ENCODE assay signal across 14 cellular contexts in the genomic region with DNA sequence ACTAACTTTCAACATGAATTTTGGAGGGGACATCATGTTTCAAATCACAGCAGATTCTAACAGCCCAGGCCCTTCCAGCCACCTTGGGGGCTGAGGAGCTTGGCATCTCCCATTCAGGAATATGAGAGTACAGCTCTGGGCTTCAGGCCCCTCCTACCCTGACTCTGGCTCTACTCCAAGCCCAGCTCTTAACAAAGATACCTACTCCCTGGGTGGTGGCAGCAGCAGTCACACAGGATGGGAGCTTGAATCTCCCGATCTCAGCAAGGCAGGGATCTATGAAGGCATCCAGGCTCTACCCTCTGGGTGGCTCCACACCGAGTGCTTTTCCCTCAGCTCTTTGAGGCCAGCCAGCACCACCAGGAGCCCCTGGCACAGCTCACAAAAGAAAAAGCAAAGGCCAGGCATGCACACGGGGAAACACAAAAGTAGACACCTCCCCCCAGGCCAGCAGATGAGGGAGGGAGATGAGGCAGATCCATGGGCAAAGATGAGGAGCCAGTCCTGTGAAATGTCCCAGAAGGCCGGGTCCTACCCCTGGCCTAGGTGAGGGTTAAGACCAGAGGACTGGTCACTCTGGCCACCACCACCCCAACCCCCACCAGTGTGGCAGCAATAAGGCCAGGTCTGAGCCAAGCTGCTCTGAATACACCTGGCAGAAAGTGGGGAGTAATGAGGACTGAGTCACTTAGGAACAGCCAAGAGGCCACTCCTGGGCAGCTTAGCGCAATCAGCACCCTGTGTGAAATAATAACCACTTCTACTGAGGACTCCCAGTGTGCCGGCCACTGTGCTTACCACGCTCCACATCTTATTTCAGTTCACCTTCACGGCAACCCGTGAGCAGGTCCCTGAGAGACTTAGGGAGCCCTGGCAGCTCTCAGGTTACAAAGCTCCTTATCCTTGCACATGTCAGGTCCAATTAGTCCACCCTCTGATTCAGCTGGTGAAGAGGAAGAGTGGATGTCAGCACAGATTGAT. TPM values are rescaled to one million over a fixed set of nuclear protein-coding genes. Genes with fewer than 3 reads are reported as not detected.
DNase-seq lines count a peak whose midpoint lies in the region; ATAC-seq and TF ChIP-seq lines count a peak whose summit lies in the region.
"Had no signal": no experiment of that assay in that cellular context is flagged by ENCODE, and none has a peak within 500 bp of the region (broad histone marks: within the 10 kb centered on the region; RNA-seq: fewer than 3 reads in every experiment).

No MANE protein-coding gene starts in this region.

- H3K79me2 ChIP-seq in trophoblast cell (ENCODE audit: control insufficient read depth, insufficient read depth, low read length, poor library complexity) = no peaks in the 10 kb centered on the region

- no peak overlapping the region for H3K14ac ChIP-seq in trophoblast cell (ENCODE audit: low read length)

- H3K4me3 Mint-ChIP-seq in activated CD4-positive, alpha-beta memory T cell treated with anti-CD3 and anti-CD28 coated beads for 36 hours = no peak overlapping the region
- no peak overlapping the region for H3K4me3 Mint-ChIP-seq in activated CD4-positive, alpha-beta memory T cell treated with anti-CD3 and anti-CD28 coated beads, Interleukin-2, amount 10 ng/mL, durations not matched to agents 7 days and 5 days
- no peak overlapping the region for H3K4me3 Mint-ChIP-seq in CD4-positive, alpha-beta T cell

- POLR2A ChIA-PET in activated CD4-positive, alpha-beta memory T cell treated with anti-CD3 and anti-CD28 coated beads for 36 hours (lab: Charles Lee) = no interaction called here
- POLR2A ChIA-PET in activated CD4-positive, alpha-beta memory T cell treated with anti-CD3 and anti-CD28 coated beads, Interleukin-2, amount 10 ng/mL, durations not matched to agents 7 days and 5 days (lab: Charles Lee) = no interaction called here
- POLR2A ChIA-PET in CD4-positive, alpha-beta T cell (lab: Charles Lee) = no interaction called here

- H4K8ac ChIP-seq in trophoblast cell (ENCODE audit: low read depth, low read length) = no peak overlapping the region

- H3K9me3 Mint-ChIP-seq in activated CD4-positive, alpha-beta memory T cell treated with anti-CD3 and anti-CD28 coated beads for 36 hours = no peaks in the 10 kb centered on the region
- H3K9me3 Mint-ChIP-seq in activated CD4-positive, alpha-beta memory T cell treated with anti-CD3 and anti-CD28 coated beads, Interleukin-2, amount 10 ng/mL, durations not matched to agents 7 days and 5 days = no peaks in the 10 kb centered on the region
- no peaks in the 10 kb centered on the region for H3K9me3 Mint-ChIP-seq in CD4-positive, alpha-beta T cell

- peak overlapping the region; percentile 83 for H3K27ac ChIP-seq in WERI-Rb-1
- no peak overlapping the region for H3K27ac ChIP-seq in trophoblast cell (ENCODE audit: low read depth, low read length)
- no peak overlapping the region for H3K27ac ChIP-seq in CD4-positive, alpha-beta T cell (ENCODE audit: low read depth, low read length)
- H3K27ac ChIP-seq: vagina had no signal

- no peaks in the 10 kb centered on the region for H3K4me1 Mint-ChIP-seq in activated CD4-positive, alpha-beta memory T cell treated with anti-CD3 and anti-CD28 coated beads for 36 hours (ENCODE audit: low read depth)
- peaks cover 5% of the 10 kb centered on the region for H3K4me1 Mint-ChIP-seq in activated CD4-positive, alpha-beta memory T cell treated with anti-CD3 and anti-CD28 coated beads, Interleukin-2, amount 10 ng/mL, durations not matched to agents 7 days and 5 days
- H3K4me1 Mint-ChIP-seq in CD4-positive, alpha-beta T cell (ENCODE audit: low read depth) = no peaks in the 10 kb centered on the region

- no peak overlapping the region for H2BK120ac ChIP-seq in trophoblast cell (ENCODE audit: insufficient read depth, low read length, poor library complexity)

- no peak overlapping the region for H3K18ac ChIP-seq in trophoblast cell (ENCODE audit: low read length)

- CTCF ChIA-PET in activated CD4-positive, alpha-beta memory T cell treated with anti-CD3 and anti-CD28 coated beads for 36 hours (lab: Charles Lee) = interaction anchor here (0.6 to 2.2 kb wide), 4 partner anchors 14 to 77 kb away, joined by 3 to 5 read pairs (median 4); no protein-coding TSS in a partner anchor
- CTCF ChIA-PET in activated CD4-positive, alpha-beta memory T cell treated with anti-CD3 and anti-CD28 coated beads, Interleukin-2, amount 10 ng/mL, durations not matched to agents 7 days and 5 days (lab: Charles Lee) = interaction anchor here (0.6 to 1.3 kb wide), 3 partner anchors 15 to 130 kb away, joined by 3 to 5 read pairs (median 3); no protein-coding TSS in a partner anchor
- CTCF ChIA-PET in CD4-positive, alpha-beta T cell (lab: Charles Lee) = interaction anchor here (1.3 kb wide), 1 partner anchor 48 kb away, joined by 3 read pairs; no protein-coding TSS in a partner anchor

- no peaks in the 10 kb centered on the region for H3K4me1 ChIP-seq in trophoblast cell (ENCODE audit: control insufficient read depth in 1 of 2, insufficient read depth in 2 of 2, low read length in 2 of 2)
- H3K4me1 ChIP-seq: vagina had no signal

- no peak overlapping the region for H3K4ac ChIP-seq in trophoblast cell (ENCODE audit: low read depth, low read length)

- H3K4me3 ChIP-seq in WERI-Rb-1 (ENCODE audit: low read depth, low read length) (peak overlapping the region; percentile 14; the same call in 1 of the 2 replicates), trophoblast cell (ENCODE audit: low read depth, low read length) (no peak overlapping the region)
- H3K4me3 ChIP-seq: vagina had no signal

- H3K36me3 ChIP-seq in WERI-Rb-1 (no peaks in the 10 kb centered on the region), trophoblast cell (ENCODE audit: control insufficient read depth in 1 of 2, insufficient read depth in 2 of 2, low read length in 2 of 2) (no peaks in the 10 kb centered on the region)
- H3K36me3 ChIP-seq: vagina had no signal

- no peaks in the 10 kb centered on the region for H3K79me1 ChIP-seq in trophoblast cell (ENCODE audit: low read length)

- TF ChIP-seq CTCF in WERI-Rb-1 (IDR thresholded peaks at IDR 0.05; ENCODE audit: low read depth, low read length) = no peak
- no peak for TF ChIP-seq CTCF in CD4-positive, alpha-beta T cell (IDR thresholded peaks at IDR 0.05)

- peak; percentile 7 for DNase-seq in activated CD4-positive, alpha-beta memory T cell treated with anti-CD3 and anti-CD28 coated beads for 36 hours
- no peak for DNase-seq in activated CD4-positive, alpha-beta memory T cell treated with anti-CD3 and anti-CD28 coated beads, Interleukin-2, amount 10 ng/mL, durations not matched to agents 7 days and 5 days
- peak; percentile 21 for DNase-seq in NCI-H2081 treated with DMSO at 0.1 percent for 48 hours (lab: John Stamatoyannopoulos, UW)
- DNase-seq in WERI-Rb-1 = peak; percentile 92
- DNase-seq in trophoblast cell = no peak
- DNase-seq in cerebellum (ENCODE audit: low spot score) = no peak
- no peak for DNase-seq in CD4-positive, alpha-beta T cell
- no peak for DNase-seq in left lobe of liver (ENCODE audit: low spot score)
- DNase-seq: activated CD4-positive, CD25-positive, alpha-beta regulatory T cell; activated naive CD4-positive, alpha-beta T cell treated with Interleukin-2 at 50 U/mL for 16 hours; dermis blood vessel endothelial cell had no signal

- no peak overlapping the region for H3K27ac Mint-ChIP-seq in activated CD4-positive, alpha-beta memory T cell treated with anti-CD3 and anti-CD28 coated beads for 36 hours
- no peak overlapping the region for H3K27ac Mint-ChIP-seq in activated CD4-positive, alpha-beta memory T cell treated with anti-CD3 and anti-CD28 coated beads, Interleukin-2, amount 10 ng/mL, durations not matched to agents 7 days and 5 days
- no peak overlapping the region for H3K27ac Mint-ChIP-seq in CD4-positive, alpha-beta T cell

- intact Hi-C loops in activated CD4-positive, alpha-beta memory T cell treated with anti-CD3 and anti-CD28 coated beads for 36 hours (cut with micrococcal nuclease) = loop anchor here (5.0 kb wide), 1 partner anchor 50 kb away; no protein-coding TSS in a partner anchor
- intact Hi-C loops in CD4-positive, alpha-beta T cell (cut with DNase I, micrococcal nuclease) = no loop called here

- H3K36me3 Mint-ChIP-seq in activated CD4-positive, alpha-beta memory T cell treated with anti-CD3 and anti-CD28 coated beads for 36 hours = no peaks in the 10 kb centered on the region
- H3K36me3 Mint-ChIP-seq in activated CD4-positive, alpha-beta memory T cell treated with anti-CD3 and anti-CD28 coated beads, Interleukin-2, amount 10 ng/mL, durations not matched to agents 7 days and 5 days (ENCODE audit: low read depth) = no peaks in the 10 kb centered on the region
- H3K36me3 Mint-ChIP-seq in CD4-positive, alpha-beta T cell (ENCODE audit: low read depth) = no peaks in the 10 kb centered on the region

- peak overlapping the region; percentile 52 for H3K9ac ChIP-seq in trophoblast cell (ENCODE audit: low read length)

- H2BK12ac ChIP-seq in trophoblast cell (ENCODE audit: low read length) = no peak overlapping the region

- no peak overlapping the region for H3K23ac ChIP-seq in trophoblast cell (ENCODE audit: low read length)

- no peak overlapping the region for H4K12ac ChIP-seq in trophoblast cell (ENCODE audit: low read depth, low read length)

- H3K9me3 ChIP-seq in WERI-Rb-1 (ENCODE audit: severe bottlenecking) (no peaks in the 10 kb centered on the region), trophoblast cell (ENCODE audit: insufficient read depth, low read depth, low read length) (no peaks in the 10 kb centered on the region)
- no peaks in the 10 kb centered on the region for H3K9me3 ChIP-seq in CD4-positive, alpha-beta T cell (ENCODE audit: control insufficient read depth, low read length)
- H3K9me3 ChIP-seq: vagina had no signal

- H3K27me3 Mint-ChIP-seq in activated CD4-positive, alpha-beta memory T cell treated with anti-CD3 and anti-CD28 coated beads for 36 hours = peaks cover 9% of the 10 kb centered on the region
- peaks cover 21% of the 10 kb centered on the region for H3K27me3 Mint-ChIP-seq in activated CD4-positive, alpha-beta memory T cell treated with anti-CD3 and anti-CD28 coated beads, Interleukin-2, amount 10 ng/mL, durations not matched to agents 7 days and 5 days
- peaks cover 26% of the 10 kb centered on the region for H3K27me3 Mint-ChIP-seq in CD4-positive, alpha-beta T cell

- no peak overlapping the region for H2AFZ ChIP-seq in trophoblast cell (ENCODE audit: insufficient read depth, low read length, poor library complexity)

- no CpG with 5 or more reads among the region's 9 CpGs for WGBS in trophoblast cell (ENCODE audit: extremely low coverage, insufficient coverage, insufficient read length)

- no peak overlapping the region for H4K91ac ChIP-seq in trophoblast cell (ENCODE audit: low read depth, low read length)

- H2AK5ac ChIP-seq in trophoblast cell (ENCODE audit: low read length) = no peak overlapping the region

- H3K4me2 ChIP-seq in trophoblast cell (ENCODE audit: low read length) = no peak overlapping the region

- no peak overlapping the region for H2BK5ac ChIP-seq in trophoblast cell (ENCODE audit: low read depth, low read length, poor library complexity)

- ATAC-seq in CD4-positive, alpha-beta T cell (ENCODE audit: poor library complexity) = no peak
- ATAC-seq in left lobe of liver = no peak

- H3K27me3 ChIP-seq in WERI-Rb-1 (ENCODE audit: insufficient read depth, low read depth, severe bottlenecking) (no peaks in the 10 kb centered on the region), trophoblast cell (ENCODE audit: insufficient read depth, low read length) (no peaks in the 10 kb centered on the region)
- H3K27me3 ChIP-seq in CD4-positive, alpha-beta T cell (ENCODE audit: control insufficient read depth, insufficient read depth, low read length) = no peaks in the 10 kb centered on the region
- H3K27me3 ChIP-seq: vagina had no signal

RNA-seq across cellular contexts. Expression of a gene that starts 24.3 kb away (rescaled TPM):
- not detected for total RNA-seq in activated CD4-positive, alpha-beta memory T cell treated with anti-CD3 and anti-CD28 coated beads for 36 hours
- not detected for total RNA-seq in activated CD4-positive, alpha-beta memory T cell treated with anti-CD3 and anti-CD28 coated beads, Interleukin-2, amount 10 ng/mL, durations not matched to agents 7 days and 5 days
- 0.96 and 1.1 TPM in 2 replicates for polyA plus RNA-seq in trophoblast cell (2013)
- total RNA-seq in cerebellum (not detected), left lobe of liver (0.25 TPM)
- total RNA-seq in CD4-positive, alpha-beta T cell = not detected
- total RNA-seq: dermis blood vessel endothelial cell, glomerular endothelial cell, LHCN-M2 had no signal

RNA-seq across cellular contexts. Expression of a gene that starts 37.8 kb away (rescaled TPM):
- total RNA-seq in activated CD4-positive, alpha-beta memory T cell treated with anti-CD3 and anti-CD28 coated beads for 36 hours = not detected
- not detected for total RNA-seq in activated CD4-positive, alpha-beta memory T cell treated with anti-CD3 and anti-CD28 coated beads, Interleukin-2, amount 10 ng/mL, durations not matched to agents 7 days and 5 days
- not detected in 2 replicates for polyA plus RNA-seq in trophoblast cell (2013)
- total RNA-seq in cerebellum (0.09 TPM), left lobe of liver (not detected)
- total RNA-seq in CD4-positive, alpha-beta T cell = not detected
- total RNA-seq: glomerular endothelial cell, LHCN-M2 had no signal

Comparison
In these comparisons a context has a peak if more than half of its experiments do, and no peak if none do; other contexts are left out.
1. DNase-seq: peak in activated CD4-positive, alpha-beta memory T cell treated with anti-CD3 and anti-CD28 coated beads for 36 hours (single experiment), NCI-H2081 treated with DMSO at 0.1 percent for 48 hours (single experiment) and WERI-Rb-1 (single experiment); none in activated CD4-positive, alpha-beta memory T cell treated with anti-CD3 and anti-CD28 coated beads, Interleukin-2, amount 10 ng/mL, durations not matched to agents 7 days and 5 days (single experiment), trophoblast cell (0 of 2), cerebellum (single experiment), CD4-positive, alpha-beta T cell (0 of 10) and left lobe of liver (single experiment).